ENCODE assay signal across 1 cellular context in genomic region chr1:26853156-26853555, GRCh38.
A peak's percentile ranks its signal among the peaks of the same experiment; 100 is the strongest.
TF ChIP-seq lines count a peak whose summit lies in the region.

No MANE protein-coding gene starts in this region.

TF ChIP-seq in HepG2, 621 proteins besides CTCF, POLR2A, EP300 and RAD21 (continued from another document):
- TF ChIP-seq ZNF580 (CRISPR knock-in tag; IDR thresholded peaks at IDR 0.05; ENCODE audit: borderline replicate concordance, low read depth) (0 out of 2 replicates have a peak, but pooled peaks have one; percentile 33), ERF (CRISPR knock-in tag; IDR thresholded peaks at IDR 0.05) (0 out of 2 replicates have a peak, but pooled peaks have one; percentile 39), ELF4 (CRISPR knock-in tag; IDR thresholded peaks at IDR 0.05; ENCODE audit: borderline replicate concordance) (no peak), CHD2 (IDR thresholded peaks at IDR 0.05; ENCODE audit: low read depth, low read length) (no peak), ZNF256 (CRISPR knock-in tag; conservative IDR thresholded peaks at IDR 0.05) (no peak), NRL (CRISPR knock-in tag; IDR thresholded peaks at IDR 0.05; ENCODE audit: borderline replicate concordance) (peak; percentile 11; the same call in 1 of the 2 replicates)
